ENCODE assay signal across 8 cellular contexts in the genomic region with DNA sequence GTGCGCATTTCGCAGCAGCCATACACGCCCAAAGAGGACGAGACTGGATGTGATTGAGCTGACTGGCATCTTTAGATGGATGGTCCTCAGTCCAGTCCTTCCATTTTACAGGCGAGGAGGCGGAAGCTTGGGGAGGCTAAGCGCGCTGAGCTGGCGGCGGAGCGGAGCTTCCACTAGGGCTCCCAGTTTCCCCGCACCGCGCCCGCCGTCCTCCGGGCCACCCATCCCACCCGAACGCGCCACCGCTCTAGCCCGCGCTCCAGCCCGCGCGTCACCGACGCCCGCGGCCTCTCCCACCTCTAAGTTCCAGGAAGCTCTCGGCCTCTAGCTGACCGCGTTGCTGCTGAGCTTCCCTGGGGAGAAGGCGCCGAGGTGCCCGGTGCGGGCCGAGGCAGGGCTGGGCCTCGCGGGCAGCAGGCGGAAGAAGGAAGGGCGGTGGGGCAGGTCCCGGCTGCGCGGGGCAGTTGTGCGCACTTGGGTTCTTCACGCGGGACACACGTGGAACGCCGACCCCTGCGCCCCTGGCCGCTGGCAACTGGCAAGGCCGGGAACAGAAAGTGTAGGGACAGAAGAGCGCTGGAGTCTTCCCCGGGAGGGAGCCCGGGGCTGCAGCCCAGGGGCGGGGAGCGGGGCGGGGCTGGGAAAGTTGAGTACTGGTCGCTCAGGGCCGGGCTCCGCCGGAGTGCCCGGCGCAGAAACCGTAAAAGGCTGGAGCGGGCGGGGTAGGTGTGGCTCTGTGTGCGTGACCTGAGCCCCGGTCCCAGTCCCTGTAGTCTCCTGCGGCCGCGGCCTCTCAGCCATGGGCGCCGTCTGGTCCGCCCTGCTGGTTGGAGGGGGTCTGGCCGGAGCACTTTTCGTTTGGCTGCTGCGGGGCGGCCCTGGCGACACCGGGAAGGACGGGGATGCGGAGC. TPM values are rescaled to one million over a fixed set of nuclear protein-coding genes. Genes with fewer than 3 reads are reported as not detected.
DNase-seq lines count a peak whose midpoint lies in the region; ATAC-seq, FAIRE-seq and TF ChIP-seq lines count a peak whose summit lies in the region.

TSS of gene STBD1 (plus strand) at position 763 of the 911 bp plus-strand sequence. CDS start at position 800, 37 bp downstream.

- H3K36me3 ChIP-seq in RWPE2 (ENCODE audit: low read depth) (peaks cover 4% of the 10 kb centered on the region; the same call in 1 of the 2 replicates), pancreas (no peaks in the 10 kb centered on the region)

- DNase-seq in Caki2 (ENCODE audit: low read depth), result peak; percentile 81
- DNase-seq in RWPE2 (ENCODE audit: low spot score), result peak; percentile 67
- DNase-seq in anterior cingulate cortex (lab: John Stamatoyannopoulos, UW), result peak in 44 of 58 donors; percentile 3 to 75 (median 38)
- DNase-seq in left ventricle myocardium superior, result peak; percentile 90
- DNase-seq in pancreas, result peak; percentile 80 to 92 (median 86)
- DNase-seq in OCI-M2 (lab: John Stamatoyannopoulos, UW; ENCODE audit: unreplicated experiment), result no peak

- no peak for TF ChIP-seq CTCF in RWPE2 (IDR thresholded peaks at IDR 0.05; ENCODE audit: poor library complexity, severe bottlenecking)
- no peak for TF ChIP-seq CTCF in pancreas (IDR thresholded peaks at IDR 0.05)

- in situ Hi-C loops in Caki2 (cut with HindIII; ENCODE audit: low pct_unique_long_range_greater_than_20kb, low sequenced_read_pairs), result no loop called here

- WGBS in pancreas, 2 donors, result 1% methylated on average over 80 to 85 of the region's 85 CpGs

- intact Hi-C loops in left ventricle myocardium superior (cut with micrococcal nuclease), result no loop called here
- intact Hi-C loops in pancreas (cut with DNase I), result loop anchor here in 1 of 3 donors (10.0 kb wide), 1 partner anchor 51 kb away; the partner anchor contains the start of gene FAM47E

- ATAC-seq in HG03045 (IDR thresholded peaks at IDR 0.05; ENCODE audit: unreplicated experiment), result peak; percentile 36
- peak; percentile 79 for ATAC-seq in RWPE2 (ENCODE audit: low read depth)
- peak; percentile 86 for ATAC-seq in left ventricle myocardium superior
- ATAC-seq in pancreas, result peak; percentile 88 to 90 (median 88)
- no peak for ATAC-seq in GM21619 (IDR thresholded peaks at IDR 0.05; ENCODE audit: unreplicated experiment)

- H3K27ac ChIP-seq in RWPE2 (ENCODE audit: poor library complexity, severe bottlenecking) (peak within 1 kb of the TSS; percentile 47), pancreas (peak within 1 kb of the TSS; percentile 64 to 97 (median 90))

- H3K4me1 ChIP-seq in RWPE2 (ENCODE audit: insufficient read depth, poor library complexity, severe bottlenecking) (peaks cover 11% of the 10 kb centered on the region), pancreas (peaks cover 11 to 26% (median 13%) of the 10 kb centered on the region in 3 donors)

- H3K9me3 ChIP-seq in RWPE2 (ENCODE audit: severe bottlenecking), result no peaks in the 10 kb centered on the region
- no peaks in the 10 kb centered on the region for H3K9me3 ChIP-seq in pancreas

- FAIRE-seq in pancreas (lab: Jason Lieb, UNC), result no peak

- H3K27me3 ChIP-seq in RWPE2 (ENCODE audit: insufficient read depth, poor library complexity, severe bottlenecking) (no peaks in the 10 kb centered on the region), pancreas (no peaks in the 10 kb centered on the region)

- H3K4me3 ChIP-seq in RWPE2 (ENCODE audit: severe bottlenecking), result peak within 1 kb of the TSS; percentile 54
- peak within 1 kb of the TSS; percentile 41 to 92 (median 64) for H3K4me3 ChIP-seq in pancreas

RNA-seq across cellular contexts. Expression of gene STBD1, which starts in this region (rescaled TPM):
- total RNA-seq in Caki2 (2014; rRNA removed; shearing (Covaris generic); ENCODE audit: low replicate concordance), result 1.2 and 1.5 TPM in 2 replicates
- total RNA-seq in left ventricle myocardium superior (26.9 TPM), pancreas (1 to 10 TPM; 1.7 to 6.5 (median 2.6) TPM)
- polyA plus RNA-seq in pancreas, result 1 to 10 TPM; 3.6 to 5.0 TPM
